In the genomic region with DNA sequence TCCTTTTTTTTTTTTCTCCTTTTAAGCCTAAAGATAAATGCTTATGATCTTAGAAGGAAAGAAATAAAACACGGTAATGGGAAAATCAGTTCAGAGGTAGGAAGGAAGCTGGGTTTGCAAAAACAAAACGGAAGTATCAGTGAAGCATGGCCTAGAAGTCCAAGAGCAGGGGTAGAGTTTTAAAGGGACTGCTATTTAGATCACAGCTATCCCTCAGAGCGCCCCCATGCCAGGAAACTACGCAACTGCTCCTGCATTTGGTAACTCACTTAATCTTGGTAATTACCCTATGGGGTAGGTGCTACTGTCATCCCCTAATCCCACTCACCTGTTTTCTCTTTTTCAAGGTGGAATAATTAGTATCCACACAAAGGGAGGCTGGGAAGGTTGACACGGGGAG, we compare ENCODE assay signal across 21 cellular contexts. TPM values are rescaled to one million over a fixed set of nuclear protein-coding genes. Genes with fewer than 3 reads are reported as not detected.
"Had no signal": no experiment of that assay in that cellular context is flagged by ENCODE, and none has a peak within 500 bp of the region (broad histone marks: within the 10 kb centered on the region; RNA-seq: fewer than 3 reads in every experiment).

No MANE protein-coding gene starts in this region.

- H3K27me3 ChIP-seq: spleen had no signal

- H3K4me3 Mint-ChIP-seq: activated CD4-positive, alpha-beta T cell treated with anti-CD3 and anti-CD28 coated beads, Interleukin-2, amount 10 ng/mL, durations not matched to agents 24 days and 14 days; activated CD8-positive, alpha-beta T cell treated with anti-CD3 and anti-CD28 coated beads, Interleukin-2, amount 10 ng/mL, durations not matched to agents 7 days and 5 days; activated naive CD4-positive, alpha-beta T cell treated with anti-CD3 and anti-CD28 coated beads, Interleukin-2, amount 10 ng/mL, durations not matched to agents 7 days and 5 days; activated naive CD8-positive, alpha-beta T cell treated with anti-CD3 and anti-CD28 coated beads, Interleukin-2, amount 50 U/mL, for 24 hours; activated T-cell treated with anti-CD3 and anti-CD28 coated beads, Interleukin-2, amount 50 U/mL, for 4 hours; effector memory CD8-positive, alpha-beta T cell; nephron progenitor cell had no signal

- H3K9me3 Mint-ChIP-seq: activated CD4-positive, alpha-beta T cell treated with anti-CD3 and anti-CD28 coated beads, Interleukin-2, amount 10 ng/mL, durations not matched to agents 24 days and 14 days; activated naive CD8-positive, alpha-beta T cell treated with anti-CD3 and anti-CD28 coated beads, Interleukin-2, amount 50 U/mL, for 24 hours; effector memory CD8-positive, alpha-beta T cell; stimulated activated naive B cell treated with anti-CD40 and anti-IgM and Interleukin-4, amounts not matched to agents 10 μg/mL and 1 μg/mL and 100 μg/mL, for 72 hours had no signal

- H3K4me1 Mint-ChIP-seq: activated CD4-positive, alpha-beta T cell treated with anti-CD3 and anti-CD28 coated beads, Interleukin-2, amount 10 ng/mL, durations not matched to agents 24 days and 14 days; activated naive CD4-positive, alpha-beta T cell treated with anti-CD3 and anti-CD28 coated beads, Interleukin-2, amount 10 ng/mL, durations not matched to agents 7 days and 5 days had no signal

- DNase-seq: activated CD4-positive, alpha-beta T cell treated with anti-CD3 and anti-CD28 coated beads, Interleukin-2, amount 10 ng/mL, durations not matched to agents 24 days and 14 days; activated CD8-positive, alpha-beta T cell treated with anti-CD3 and anti-CD28 coated beads, Interleukin-2, amount 10 ng/mL, durations not matched to agents 7 days and 5 days; activated effector memory CD4-positive, alpha-beta T cell treated with Interleukin-2 at 50 U/mL for 16 hours; activated naive CD4-positive, alpha-beta T cell treated with anti-CD3 and anti-CD28 coated beads, Interleukin-2, amount 10 ng/mL, durations not matched to agents 7 days and 5 days; activated naive CD8-positive, alpha-beta T cell treated with anti-CD3 and anti-CD28 coated beads, Interleukin-2, amount 50 U/mL, for 24 hours; activated T-cell treated with anti-CD3 and anti-CD28 coated beads, Interleukin-2, amount 50 U/mL, for 4 hours; anterior cingulate cortex; caudate nucleus; effector memory CD8-positive, alpha-beta T cell; foreskin fibroblast; hippocampal formation; kidney; midbrain; nephron progenitor cell; nucleus accumbens; spleen; stimulated activated CD4-positive, alpha-beta T cell treated with anti-CD3 and anti-CD28 coated beads, Interleukin-4, amount 100 ng/mL, for 4 hours; stimulated activated naive B cell treated with anti-CD40 and anti-IgM and Interleukin-4, amounts not matched to agents 10 μg/mL and 1 μg/mL and 100 μg/mL, for 72 hours had no signal

- H3K4me3 ChIP-seq: lung, spleen had no signal

- ATAC-seq: activated CD8-positive, alpha-beta T cell treated with anti-CD3 and anti-CD28 coated beads, Interleukin-2, amount 10 ng/mL, durations not matched to agents 7 days and 5 days; activated naive CD8-positive, alpha-beta T cell treated with anti-CD3 and anti-CD28 coated beads, Interleukin-2, amount 50 U/mL, for 24 hours; activated T-cell treated with anti-CD3 and anti-CD28 coated beads, Interleukin-2, amount 50 U/mL, for 4 hours; effector memory CD8-positive, alpha-beta T cell; left lobe of liver; stimulated activated naive B cell treated with anti-CD40 and anti-IgM and Interleukin-4, amounts not matched to agents 10 μg/mL and 1 μg/mL and 100 μg/mL, for 72 hours had no signal

- H3K9me3 ChIP-seq: spleen had no signal

- H3K27ac Mint-ChIP-seq: activated CD4-positive, alpha-beta T cell treated with anti-CD3 and anti-CD28 coated beads, Interleukin-2, amount 10 ng/mL, durations not matched to agents 24 days and 14 days; activated CD8-positive, alpha-beta T cell treated with anti-CD3 and anti-CD28 coated beads, Interleukin-2, amount 10 ng/mL, durations not matched to agents 7 days and 5 days; activated naive CD4-positive, alpha-beta T cell treated with anti-CD3 and anti-CD28 coated beads, Interleukin-2, amount 10 ng/mL, durations not matched to agents 7 days and 5 days; activated naive CD8-positive, alpha-beta T cell treated with anti-CD3 and anti-CD28 coated beads, Interleukin-2, amount 50 U/mL, for 24 hours; effector memory CD8-positive, alpha-beta T cell; stimulated activated naive B cell treated with anti-CD40 and anti-IgM and Interleukin-4, amounts not matched to agents 10 μg/mL and 1 μg/mL and 100 μg/mL, for 72 hours had no signal

- H3K27ac ChIP-seq: spleen had no signal

- H3K36me3 Mint-ChIP-seq: activated naive CD4-positive, alpha-beta T cell treated with anti-CD3 and anti-CD28 coated beads, Interleukin-2, amount 10 ng/mL, durations not matched to agents 7 days and 5 days had no signal

- H3K27me3 Mint-ChIP-seq: activated CD4-positive, alpha-beta T cell treated with anti-CD3 and anti-CD28 coated beads, Interleukin-2, amount 10 ng/mL, durations not matched to agents 24 days and 14 days; activated naive CD4-positive, alpha-beta T cell treated with anti-CD3 and anti-CD28 coated beads, Interleukin-2, amount 10 ng/mL, durations not matched to agents 7 days and 5 days; activated naive CD8-positive, alpha-beta T cell treated with anti-CD3 and anti-CD28 coated beads, Interleukin-2, amount 50 U/mL, for 24 hours; brain; effector memory CD8-positive, alpha-beta T cell; stimulated activated naive B cell treated with anti-CD40 and anti-IgM and Interleukin-4, amounts not matched to agents 10 μg/mL and 1 μg/mL and 100 μg/mL, for 72 hours had no signal

RNA-seq across cellular contexts. Expression of a gene that starts 16.0 kb away (rescaled TPM):
- total RNA-seq: activated CD4-positive, alpha-beta T cell treated with anti-CD3 and anti-CD28 coated beads, Interleukin-2, amount 10 ng/mL, durations not matched to agents 24 days and 14 days had no signal
